Comparison of ENCODE assay signal across 1 cellular context in genomic region chr14:102362545-102363181, GRCh38.
TF ChIP-seq lines count a peak whose summit lies in the region.

Gene CINP, minus strand, starts transcription at chr14:102362890. Its CDS starts 39 bp downstream, at chr14:102362851.
Gene TECPR2, plus strand, starts transcription at chr14:102362941. Its CDS starts 13,781 bp downstream, at chr14:102376722.

TF ChIP-seq in HepG2, 621 proteins besides CTCF, POLR2A, EP300 and RAD21 (continued from another document and continues in another):
- TF ChIP-seq REST (IDR thresholded peaks at IDR 0.05; ENCODE audit: borderline replicate concordance in 1 of 2, low read depth in 1 of 2, low read length in 2 of 2) (peak in 1 of 2 experiments; percentile 33; a peak in 1 of 4 replicates), U2AF2 (IDR thresholded peaks at IDR 0.05; ENCODE audit: low read depth, low read length) (no peak), YEATS4 (CRISPR knock-in tag; IDR thresholded peaks at IDR 0.05; ENCODE audit: borderline replicate concordance) (peak; percentile 56), MIER3 (CRISPR knock-in tag; IDR thresholded peaks at IDR 0.05; ENCODE audit: borderline replicate concordance) (no peak), TRAFD1 (CRISPR knock-in tag; IDR thresholded peaks at IDR 0.05; ENCODE audit: borderline replicate concordance) (no peak), GRHL1 (CRISPR knock-in tag; conservative IDR thresholded peaks at IDR 0.05) (no peak), ZNF776 (CRISPR knock-in tag; IDR thresholded peaks at IDR 0.05) (peak; percentile 54; the same call in 1 of the 2 replicates), ZNF687 (CRISPR knock-in tag; IDR thresholded peaks at IDR 0.05) (peak; percentile 82), HNRNPL (IDR thresholded peaks at IDR 0.05; ENCODE audit: low read depth, low read length) (no peak), KLF16 (CRISPR knock-in tag; IDR thresholded peaks at IDR 0.05) (peak in 1 of 2 experiments; percentile 47; a peak in 1 of 4 replicates), CBX1 (IDR thresholded peaks at IDR 0.05; ENCODE audit: low read depth) (no peak), ZNF138 (CRISPR knock-in tag; IDR thresholded peaks at IDR 0.05; ENCODE audit: low read depth) (no peak), ZNF256 (CRISPR knock-in tag; conservative IDR thresholded peaks at IDR 0.05) (no peak), MED1 (CRISPR knock-in tag; IDR thresholded peaks at IDR 0.05) (no peak; the same call in 1 of the 2 replicates), CREM (IDR thresholded peaks at IDR 0.05) (peak; percentile 75), CREM (CRISPR knock-in tag; IDR thresholded peaks at IDR 0.05) (no peak), PHF8 (CRISPR knock-in tag; IDR thresholded peaks at IDR 0.05) (peak; percentile 81), KLF15 (CRISPR knock-in tag; IDR thresholded peaks at IDR 0.05; ENCODE audit: borderline replicate concordance) (peak; percentile 22; the same call in 1 of the 2 replicates), ZNF44 (CRISPR knock-in tag; IDR thresholded peaks at IDR 0.05) (no peak; the same call in 1 of the 2 replicates), ZBTB25 (CRISPR knock-in tag; IDR thresholded peaks at IDR 0.05) (peak; percentile 85), NFKBIZ (CRISPR knock-in tag; IDR thresholded peaks at IDR 0.05) (peak; percentile 55; the same call in 1 of the 2 replicates), ZNF335 (CRISPR knock-in tag; IDR thresholded peaks at IDR 0.05) (0 out of 2 replicates have a peak, but pooled peaks have one; percentile 24), ZNF672 (CRISPR knock-in tag; IDR thresholded peaks at IDR 0.05) (no peak), FOXC1 (CRISPR knock-in tag; IDR thresholded peaks at IDR 0.05; ENCODE audit: borderline replicate concordance) (no peak), SALL1 (CRISPR knock-in tag; IDR thresholded peaks at IDR 0.05) (peak; percentile 44; the same call in 1 of the 2 replicates), CBX5 (CRISPR knock-in tag; IDR thresholded peaks at IDR 0.05; ENCODE audit: borderline replicate concordance) (peak; percentile 73; the same call in 1 of the 2 replicates), ATF1 (CRISPR knock-in tag; IDR thresholded peaks at IDR 0.05) (peak; percentile 70; the same call in 1 of the 2 replicates), GLMP (CRISPR knock-in tag; IDR thresholded peaks at IDR 0.05; ENCODE audit: borderline replicate concordance) (no peak), CREB1 (IDR thresholded peaks at IDR 0.05) (peak; percentile 78), CREB1 (CRISPR knock-in tag; IDR thresholded peaks at IDR 0.05) (peak; percentile 92), ZNF883 (CRISPR knock-in tag; IDR thresholded peaks at IDR 0.05; ENCODE audit: not compliant biosample characterization) (no peak), ZBTB2 (CRISPR knock-in tag; IDR thresholded peaks at IDR 0.05; ENCODE audit: low read depth) (peak; percentile 95), LBX2 (CRISPR knock-in tag; IDR thresholded peaks at IDR 0.05; ENCODE audit: borderline replicate concordance) (no peak), SPEN (CRISPR knock-in tag; IDR thresholded peaks at IDR 0.05; ENCODE audit: low read depth) (peak; percentile 72; the same call in 1 of the 2 replicates), PATZ1 (CRISPR knock-in tag; IDR thresholded peaks at IDR 0.05) (peak; percentile 47; the same call in 1 of the 2 replicates), ZBTB14 (CRISPR knock-in tag; IDR thresholded peaks at IDR 0.05) (no peak), TFDP1 (CRISPR knock-in tag; IDR thresholded peaks at IDR 0.05; ENCODE audit: borderline replicate concordance) (peak; percentile 37; the same call in 1 of the 2 replicates), ZBTB21 (CRISPR knock-in tag; IDR thresholded peaks at IDR 0.05) (no peak), FIP1L1 (IDR thresholded peaks at IDR 0.05; ENCODE audit: borderline replicate concordance, insufficient read depth, low read depth, low read length) (no peak), ZNF274 (CRISPR knock-in tag; IDR thresholded peaks at IDR 0.05) (0 out of 2 replicates have a peak, but pooled peaks have one; percentile 7)
